8 cellular contexts compared by ENCODE assay signal in the genomic region with DNA sequence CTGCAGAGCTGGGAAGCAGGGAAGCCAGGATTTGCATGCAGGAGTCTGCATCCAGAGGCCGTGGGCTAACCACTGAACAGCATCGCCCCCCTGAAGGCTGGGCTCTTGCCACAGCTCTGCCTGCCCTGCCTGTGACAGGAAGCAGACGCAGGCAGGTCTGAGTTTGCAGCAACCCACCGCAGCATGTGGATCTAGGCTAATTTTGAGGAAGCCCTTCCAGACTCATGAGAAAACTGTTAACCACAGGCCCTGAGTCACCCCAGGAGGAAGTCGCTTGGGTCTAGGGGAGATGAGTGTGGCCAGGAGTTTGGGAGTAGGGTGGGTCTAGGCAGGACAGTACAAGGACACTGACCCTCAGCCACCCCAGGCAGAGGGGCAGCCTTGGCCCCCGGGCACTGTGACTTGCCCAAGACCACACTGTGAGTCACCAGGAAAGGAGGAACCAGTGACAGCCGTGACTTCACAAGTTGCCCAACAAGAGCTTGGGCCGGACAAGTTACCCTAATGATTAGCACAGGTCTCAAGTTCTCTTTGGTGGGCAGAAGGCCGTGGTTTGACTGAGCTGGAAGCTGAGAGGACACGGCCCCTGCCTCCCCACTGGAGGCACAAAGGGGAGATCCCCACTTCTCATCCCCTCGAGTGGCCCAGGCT. TPM values are rescaled to one million over a fixed set of nuclear protein-coding genes. Genes with fewer than 3 reads are reported as not detected.
DNase-seq lines count a peak whose midpoint lies in the region; ATAC-seq and TF ChIP-seq lines count a peak whose summit lies in the region.

No MANE protein-coding gene starts in this region.

- no peak overlapping the region for H2AFZ ChIP-seq in GM23338

- no peaks in the 10 kb centered on the region for H3K9me3 ChIP-seq in effector memory CD4-positive, alpha-beta T cell (ENCODE audit: control insufficient read depth, low read length)
- H3K9me3 ChIP-seq in muscle layer of duodenum (ENCODE audit: control insufficient read depth in 1 of 2, low read length in 2 of 2) (no peaks in the 10 kb centered on the region), testis (no peaks in the 10 kb centered on the region)

- WGBS in testis, 2 donors = 70 to 75% methylated on average over 3 to 11 of the region's 11 CpGs

- H3K9me2 ChIP-seq in GM23338 (ENCODE audit: insufficient read depth) = no peaks in the 10 kb centered on the region

- H3K9me3 Mint-ChIP-seq in activated CD4-positive, alpha-beta T cell treated with anti-CD3 and anti-CD28 coated beads, Interleukin-2, amount 10 ng/mL, durations not matched to agents 7 days and 5 days = no peaks in the 10 kb centered on the region
- no peaks in the 10 kb centered on the region for H3K9me3 Mint-ChIP-seq in GM23338

- no peak for TF ChIP-seq POLR2A in testis (IDR thresholded peaks at IDR 0.05)

- H3K27ac ChIP-seq in effector memory CD4-positive, alpha-beta T cell (ENCODE audit: insufficient read depth, low read length, poor library complexity, severe bottlenecking) = peak overlapping the region; percentile 93
- H3K27ac ChIP-seq in muscle layer of duodenum (ENCODE audit: low read length) = peak overlapping the region; percentile 83
- peak overlapping the region in 1 of 2 donors; percentile 15 for H3K27ac ChIP-seq in testis
- no peak overlapping the region for H3K27ac ChIP-seq in GM23338 (ENCODE audit: low read depth)

- CTCF ChIA-PET in activated CD4-positive, alpha-beta T cell treated with anti-CD3 and anti-CD28 coated beads, Interleukin-2, amount 10 ng/mL, durations not matched to agents 7 days and 5 days (lab: Charles Lee) = interaction anchor here (0.7 to 6.9 kb wide), 9 partner anchors 8 to 39 kb away, joined by 3 to 48 read pairs (median 6); no protein-coding TSS in a partner anchor

- peak overlapping the region; percentile 87 for H3K4me3 ChIP-seq in effector memory CD4-positive, alpha-beta T cell (ENCODE audit: insufficient read depth, low read depth, low read length, poor library complexity, severe bottlenecking)
- H3K4me3 ChIP-seq in muscle layer of duodenum (ENCODE audit: low read depth in 1 of 2, low read length in 2 of 2) = peak overlapping the region; percentile 54 to 67
- H3K4me3 ChIP-seq in testis = peak overlapping the region in 1 of 2 donors; percentile 17
- H3K4me3 ChIP-seq in GM23338 = no peak overlapping the region

- peaks cover 50% of the 10 kb centered on the region for H3K36me3 Mint-ChIP-seq in activated CD4-positive, alpha-beta T cell treated with anti-CD3 and anti-CD28 coated beads, Interleukin-2, amount 10 ng/mL, durations not matched to agents 7 days and 5 days (ENCODE audit: low read depth)
- H3K36me3 Mint-ChIP-seq in GM23338 (ENCODE audit: low read depth) = no peaks in the 10 kb centered on the region

- H3K27me3 ChIP-seq in effector memory CD4-positive, alpha-beta T cell (replicated peaks; ENCODE audit: control insufficient read depth, insufficient read depth, low read length, poor library complexity, severe bottlenecking) = no peaks in the 10 kb centered on the region
- H3K27me3 ChIP-seq in muscle layer of duodenum (ENCODE audit: low read depth, low read length) (no peaks in the 10 kb centered on the region), testis (no peaks in the 10 kb centered on the region), GM23338 (ENCODE audit: insufficient read depth) (no peaks in the 10 kb centered on the region)

- H3K79me2 ChIP-seq in GM23338 (replicated peaks; ENCODE audit: insufficient read depth) = no peaks in the 10 kb centered on the region

- TF ChIP-seq CTCF in testis (IDR thresholded peaks at IDR 0.05) (no peak), GM23338 (conservative IDR thresholded peaks at IDR 0.05; ENCODE audit: low read depth in 2 of 2) (no peak)

- peaks cover 9% of the 10 kb centered on the region for H3K36me3 ChIP-seq in effector memory CD4-positive, alpha-beta T cell (ENCODE audit: control insufficient read depth, insufficient read depth, low read length)
- no peaks in the 10 kb centered on the region for H3K36me3 ChIP-seq in muscle layer of duodenum (ENCODE audit: control insufficient read depth in 1 of 2, insufficient read depth in 2 of 2, low read length in 2 of 2)
- no peaks in the 10 kb centered on the region for H3K36me3 ChIP-seq in testis (ENCODE audit: low read depth, missing control alignments)
- H3K36me3 ChIP-seq in GM23338 (ENCODE audit: insufficient read depth) = no peaks in the 10 kb centered on the region

- no peaks in the 10 kb centered on the region for H3F3A ChIP-seq in GM23338 (replicated peaks; ENCODE audit: low read depth)

- ATAC-seq in HG02571 (IDR thresholded peaks at IDR 0.05; ENCODE audit: unreplicated experiment) (no peak), GM23338 (no peak)

- no peak overlapping the region for H3K4me2 ChIP-seq in GM23338

- peaks cover 69% of the 10 kb centered on the region for H3K4me1 ChIP-seq in effector memory CD4-positive, alpha-beta T cell (ENCODE audit: control insufficient read depth, insufficient read depth, low read length, poor library complexity, severe bottlenecking)
- H3K4me1 ChIP-seq in muscle layer of duodenum (ENCODE audit: control insufficient read depth in 1 of 2, insufficient read depth in 2 of 2, low read length in 2 of 2) (peaks cover 0 to 4% of the 10 kb centered on the region in 2 donors), testis (peaks cover 4% of the 10 kb centered on the region), GM23338 (ENCODE audit: insufficient read depth) (peaks cover 8% of the 10 kb centered on the region; the same call in 1 of the 2 replicates)

- H3K27ac Mint-ChIP-seq in activated CD4-positive, alpha-beta T cell treated with anti-CD3 and anti-CD28 coated beads, Interleukin-2, amount 10 ng/mL, durations not matched to agents 7 days and 5 days = peak overlapping the region; percentile 97
- no peak overlapping the region for H3K27ac Mint-ChIP-seq in GM23338

- POLR2A ChIA-PET in activated CD4-positive, alpha-beta T cell treated with anti-CD3 and anti-CD28 coated beads, Interleukin-2, amount 10 ng/mL, durations not matched to agents 7 days and 5 days (lab: Charles Lee) = interaction anchor here (1.7 kb wide), 1 partner anchor 13 kb away, joined by 7 read pairs; no protein-coding TSS in a partner anchor

- H4K20me1 ChIP-seq in GM23338 (replicated peaks; ENCODE audit: insufficient read depth) = no peaks in the 10 kb centered on the region

- peaks cover 77% of the 10 kb centered on the region for H3K4me1 Mint-ChIP-seq in activated CD4-positive, alpha-beta T cell treated with anti-CD3 and anti-CD28 coated beads, Interleukin-2, amount 10 ng/mL, durations not matched to agents 7 days and 5 days
- H3K4me1 Mint-ChIP-seq in GM23338 = peaks cover 12% of the 10 kb centered on the region

- intact Hi-C loops in testis (cut with DNase I; ENCODE audit: low total_unique reads) = no loop called here

- peak overlapping the region; percentile 96 for H3K4me3 Mint-ChIP-seq in activated CD4-positive, alpha-beta T cell treated with anti-CD3 and anti-CD28 coated beads, Interleukin-2, amount 10 ng/mL, durations not matched to agents 7 days and 5 days
- no peak overlapping the region for H3K4me3 Mint-ChIP-seq in GM23338

- H3K27me3 Mint-ChIP-seq in activated CD4-positive, alpha-beta T cell treated with anti-CD3 and anti-CD28 coated beads, Interleukin-2, amount 10 ng/mL, durations not matched to agents 7 days and 5 days = no peaks in the 10 kb centered on the region
- H3K27me3 Mint-ChIP-seq in GM23338 (ENCODE audit: insufficient read depth, low read depth, poor library complexity) = peaks cover 10% of the 10 kb centered on the region

- DNase-seq in Ammon's horn (ENCODE audit: low spot score) (peak; percentile 75), Kasumi-1 (lab: John Stamatoyannopoulos, UW) (peak; percentile 98 to 99), testis (peak; percentile 57), GM23338 (ENCODE audit: low spot score) (no peak)
- peak; percentile 76 for DNase-seq in activated CD4-positive, alpha-beta T cell treated with anti-CD3 and anti-CD28 coated beads, Interleukin-2, amount 10 ng/mL, durations not matched to agents 7 days and 5 days
- peak; percentile 69 to 79 (median 73) for DNase-seq in effector memory CD4-positive, alpha-beta T cell

TF ChIP-seq in GM23338, 12 proteins besides CTCF, POLR2A, EP300 and RAD21 (continues in another document):
- TF ChIP-seq POLR2AphosphoS5 (IDR thresholded peaks at IDR 0.05; ENCODE audit: low read depth) (no peak), JUNB (IDR thresholded peaks at IDR 0.05; ENCODE audit: unreplicated experiment) (no peak), ZNF331 (CRISPR knock-in tag; IDR thresholded peaks at IDR 0.05; ENCODE audit: low read depth) (no peak), EZH2phosphoT487 (IDR thresholded peaks at IDR 0.05; ENCODE audit: unreplicated experiment) (no peak)
- TF ChIP-seq, protein P1, sequence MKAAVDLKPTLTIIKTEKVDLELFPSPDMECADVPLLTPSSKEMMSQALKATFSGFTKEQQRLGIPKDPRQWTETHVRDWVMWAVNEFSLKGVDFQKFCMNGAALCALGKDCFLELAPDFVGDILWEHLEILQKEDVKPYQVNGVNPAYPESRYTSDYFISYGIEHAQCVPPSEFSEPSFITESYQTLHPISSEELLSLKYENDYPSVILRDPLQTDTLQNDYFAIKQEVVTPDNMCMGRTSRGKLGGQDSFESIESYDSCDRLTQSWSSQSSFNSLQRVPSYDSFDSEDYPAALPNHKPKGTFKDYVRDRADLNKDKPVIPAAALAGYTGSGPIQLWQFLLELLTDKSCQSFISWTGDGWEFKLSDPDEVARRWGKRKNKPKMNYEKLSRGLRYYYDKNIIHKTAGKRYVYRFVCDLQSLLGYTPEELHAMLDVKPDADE (IDR thresholded peaks at IDR 0.05) = no peak

RNA-seq across cellular contexts. Expression of gene LAPTM5, which starts 0.9 kb away (rescaled TPM):
- total RNA-seq in activated CD4-positive, alpha-beta T cell treated with anti-CD3 and anti-CD28 coated beads, Interleukin-2, amount 10 ng/mL, durations not matched to agents 7 days and 5 days = 100 to 1,000 TPM; 481 to 584 TPM
- total RNA-seq in testis = 10 to 100 TPM in 1 of 2 donors, 1 to 10 TPM in 1; 2.0 to 16.3 TPM
- 46.9 TPM for polyA plus RNA-seq in testis (ENCODE audit: insufficient read depth, low read depth, low replicate concordance)
- not detected in 2 replicates for total RNA-seq in GM23338 (2014; rRNA removed; shearing (Covaris generic))
- polyA plus RNA-seq in GM23338 (2016; fragmentation: Nextera tagmentation; extraction: Ambion mirVana) = 0.21 and 1.0 TPM in 2 replicates

RNA-seq across cellular contexts. Expression of gene MATN1, which starts 33.3 kb away (rescaled TPM):
- not detected for total RNA-seq in activated CD4-positive, alpha-beta T cell treated with anti-CD3 and anti-CD28 coated beads, Interleukin-2, amount 10 ng/mL, durations not matched to agents 7 days and 5 days
- total RNA-seq in testis = under 1 TPM; 0.55 to 0.62 TPM
- 0.32 TPM for polyA plus RNA-seq in testis (ENCODE audit: insufficient read depth, low read depth, low replicate concordance)
- 0.31 TPM in 1 of 2 replicates, not detected in the other for total RNA-seq in GM23338 (2014; rRNA removed; shearing (Covaris generic))
- 0.08 and 0.21 TPM in 2 replicates for polyA plus RNA-seq in GM23338 (2016; fragmentation: Nextera tagmentation; extraction: Ambion mirVana)

Comparison
In these comparisons a context has a peak if more than half of its experiments do, and no peak if none do; other contexts are left out.
1. RNA of gene LAPTM5, which starts 0.9 kb away (total RNA-seq): 481 to 584 TPM in activated CD4-positive, alpha-beta T cell treated with anti-CD3 and anti-CD28 coated beads, Interleukin-2, amount 10 ng/mL, durations not matched to agents 7 days and 5 days; 2.0 to 16.3 TPM in testis and not detected in GM23338; every median in the first group is over 10 times any median in the second.